In the genomic region with DNA sequence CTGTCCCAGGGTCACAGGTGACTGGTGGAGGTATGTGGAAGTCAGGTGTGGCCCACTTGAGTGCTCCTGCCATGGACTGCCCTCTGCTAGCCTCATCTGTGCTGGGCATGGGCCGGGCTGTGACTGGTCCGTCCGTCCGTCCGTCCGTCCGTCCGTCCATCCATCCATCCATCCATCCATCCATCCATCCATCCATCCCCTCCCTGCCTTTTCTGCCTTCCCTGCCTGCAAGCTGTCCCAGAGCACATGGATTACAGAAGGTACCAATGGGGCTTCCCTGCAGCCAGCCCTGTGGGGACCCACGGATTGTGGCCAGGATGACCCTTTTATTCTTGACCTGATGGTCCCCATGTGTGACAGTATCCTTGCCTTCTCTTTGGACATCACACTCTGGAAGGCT, we compare ENCODE assay signal across 29 cellular contexts.
"Had no signal": no experiment of that assay in that cellular context is flagged by ENCODE, and none has a peak within 500 bp of the region (broad histone marks: within the 10 kb centered on the region; RNA-seq: fewer than 3 reads in every experiment).

No MANE protein-coding gene starts in this region.

- H3K79me2 ChIP-seq: hepatocyte had no signal

- H3K9me3 ChIP-seq: breast epithelium, left ventricle myocardium inferior, spleen, thoracic aorta, vagina had no signal

- H3K27ac ChIP-seq: breast epithelium, hepatocyte, left ventricle myocardium inferior, spleen, thoracic aorta, vagina had no signal

- DNase-seq: activated CD4-positive, alpha-beta T cell treated with anti-CD3 and anti-CD28 coated beads for 1 hour; activated CD4-positive, alpha-beta T cell treated with anti-CD3 and anti-CD28 coated beads, Interleukin-2, amount 50 U/mL, for 1 hour; activated CD8-positive, alpha-beta T cell treated with anti-CD3 and anti-CD28 coated beads, Interleukin-2, amount 10 ng/mL, durations not matched to agents 7 days and 5 days; activated naive CD4-positive, alpha-beta T cell treated with Interleukin-2 at 50 U/mL for 16 hours; activated naive CD8-positive, alpha-beta T cell treated with anti-CD3 and anti-CD28 coated beads for 36 hours; activated T-cell treated with anti-CD3 and anti-CD28 coated beads, Interleukin-2, amount 50 U/mL, for 24 hours; amniotic stem cell; effector memory CD4-positive, alpha-beta T cell; glutamatergic neuron; immature natural killer cell; kidney glomerular epithelial cell; left ventricle myocardium inferior; mammary epithelial cell; occipital lobe; posterior cingulate gyrus; retina; spleen; stimulated activated CD4-positive, alpha-beta T cell treated with anti-CD3 and anti-CD28 coated beads, Interleukin-4, amount 100 ng/mL, for 1 hour; stimulated activated naive CD4-positive, alpha-beta T cell had no signal

- H3K27me3 ChIP-seq: breast epithelium, hepatocyte, vagina had no signal

- H3K4me2 ChIP-seq: hepatocyte had no signal

- H3K4me1 ChIP-seq: breast epithelium, left ventricle myocardium inferior, spleen, vagina had no signal

- H3K9me3 Mint-ChIP-seq: activated naive CD8-positive, alpha-beta T cell treated with anti-CD3 and anti-CD28 coated beads for 36 hours; activated T-cell treated with anti-CD3 and anti-CD28 coated beads, Interleukin-2, amount 50 U/mL, for 24 hours; activated T-helper 17 cell treated with anti-CD3 and anti-CD28 coated beads, Interleukin-2, amount 50 U/mL, for 72 hours; central memory CD8-positive, alpha-beta T cell; immature natural killer cell; nephron; T-helper 2 cell treated with Interferon-gamma antibody and Interleukin-4, amounts not matched to agents 5 μg/mL and 100 μg/mL, for 36 hours; type B pancreatic cell had no signal

- H3K36me3 Mint-ChIP-seq: activated naive CD8-positive, alpha-beta T cell treated with anti-CD3 and anti-CD28 coated beads for 36 hours; immature natural killer cell; type B pancreatic cell had no signal

- H3K36me3 ChIP-seq: breast epithelium, left ventricle myocardium inferior, spleen, thoracic aorta, vagina had no signal

- H3K27ac Mint-ChIP-seq: activated CD8-positive, alpha-beta T cell treated with anti-CD3 and anti-CD28 coated beads, Interleukin-2, amount 10 ng/mL, durations not matched to agents 7 days and 5 days; activated naive CD8-positive, alpha-beta T cell treated with anti-CD3 and anti-CD28 coated beads for 36 hours; activated T-cell treated with anti-CD3 and anti-CD28 coated beads, Interleukin-2, amount 50 U/mL, for 24 hours; activated T-helper 17 cell treated with anti-CD3 and anti-CD28 coated beads, Interleukin-2, amount 50 U/mL, for 72 hours; immature natural killer cell; T-helper 2 cell treated with Interferon-gamma antibody and Interleukin-4, amounts not matched to agents 5 μg/mL and 100 μg/mL, for 36 hours had no signal

- H3K4me3 ChIP-seq: breast epithelium, hepatocyte, left ventricle myocardium inferior, spleen, thoracic aorta, vagina had no signal

- H3K4me3 Mint-ChIP-seq: activated CD8-positive, alpha-beta T cell treated with anti-CD3 and anti-CD28 coated beads, Interleukin-2, amount 10 ng/mL, durations not matched to agents 7 days and 5 days; activated naive CD8-positive, alpha-beta T cell treated with anti-CD3 and anti-CD28 coated beads for 36 hours; activated T-cell treated with anti-CD3 and anti-CD28 coated beads, Interleukin-2, amount 50 U/mL, for 24 hours; activated T-helper 17 cell treated with anti-CD3 and anti-CD28 coated beads, Interleukin-2, amount 50 U/mL, for 72 hours; central memory CD8-positive, alpha-beta T cell; immature natural killer cell; nephron; T-helper 2 cell treated with Interferon-gamma antibody and Interleukin-4, amounts not matched to agents 5 μg/mL and 100 μg/mL, for 36 hours; type B pancreatic cell had no signal

- ATAC-seq: activated CD8-positive, alpha-beta T cell treated with anti-CD3 and anti-CD28 coated beads, Interleukin-2, amount 10 ng/mL, durations not matched to agents 7 days and 5 days; activated T-helper 17 cell treated with anti-CD3 and anti-CD28 coated beads, Interleukin-2, amount 50 U/mL, for 72 hours; esophagus mucosa had no signal

- H2AFZ ChIP-seq: hepatocyte had no signal

- H3K4me1 Mint-ChIP-seq: central memory CD8-positive, alpha-beta T cell; immature natural killer cell had no signal
